8 cellular contexts compared by ENCODE assay signal in genomic region chr2:113273031-113273551, GRCh38. TPM values are rescaled to one million over a fixed set of nuclear protein-coding genes. Genes with fewer than 3 reads are reported as not detected.
DNase-seq lines count a peak whose midpoint lies in the region; ATAC-seq, FAIRE-seq and TF ChIP-seq lines count a peak whose summit lies in the region.

No MANE protein-coding gene starts in this region.

- ATAC-seq in A549 (peak; percentile 99), GM19324 (IDR thresholded peaks at IDR 0.05; ENCODE audit: low FRiP score, unreplicated experiment) (peak; percentile 60), T-helper 17 cell (peak; percentile 89), foreskin keratinocyte (peak; percentile 68), GM18909 (IDR thresholded peaks at IDR 0.05; ENCODE audit: poor library complexity, unreplicated experiment) (no peak)

- peak overlapping the region; percentile 48 for H3K4me2 ChIP-seq in A549

- no peaks in the 10 kb centered on the region for H3K9me3 ChIP-seq in A549
- H3K9me3 ChIP-seq in T-helper 17 cell (ENCODE audit: control insufficient read depth, low read length, poor library complexity, severe bottlenecking) = no peaks in the 10 kb centered on the region

- FAIRE-seq in A549 (lab: Jason Lieb, UNC) = no peak

- peak overlapping the region; percentile 51 to 65 for H3K27ac ChIP-seq in A549
- H3K27ac ChIP-seq in foreskin keratinocyte = no peak overlapping the region

- CTCF ChIA-PET in A549 (lab: Yijun Ruan, JAX) = interaction anchor here (0.6 to 2.7 kb wide), 8 partner anchors 8 to 193 kb away, joined by 3 to 8 read pairs (median 6); no protein-coding TSS in a partner anchor

- TF ChIP-seq POLR2A in A549 (IDR thresholded peaks at IDR 0.05; ENCODE audit: low read length) = no peak

- 32% methylated on average over 8 of the region's 8 CpGs for WGBS in A549 (ENCODE audit: missing lambda C conversion rate)

- TF ChIP-seq EP300 in A549 (IDR thresholded peaks at IDR 0.05) = no peak

- peak; percentile 53 to 68 for DNase-seq in A549 (ENCODE audit: low read depth in 1 of 2, low spot score in 1 of 2)
- DNase-seq in T-helper 17 cell = peak in 1 of 3 donors; percentile 14
- DNase-seq in foreskin keratinocyte = no peak
- no peak for DNase-seq in NCI-H510A (lab: John Stamatoyannopoulos, UW)
- no peak for DNase-seq in RPMI8226
- no peak for DNase-seq in HuH-7.5 (ENCODE audit: low spot score)

- TF ChIP-seq RAD21 in A549 (conservative IDR thresholded peaks at IDR 0.05 in 1 of 2, IDR thresholded peaks at IDR 0.05 in 1 of 2) = no peak

- TF ChIP-seq CTCF in A549 (IDR thresholded peaks at IDR 0.05) (no peak), foreskin keratinocyte (conservative IDR thresholded peaks at IDR 0.05) (peak; percentile 12)

- no peak overlapping the region for H3K27ac Mint-ChIP-seq in T-helper 17 cell

- peaks cover 2% of the 10 kb centered on the region for H3K36me3 Mint-ChIP-seq in T-helper 17 cell (ENCODE audit: low read depth)

- peaks cover 9% of the 10 kb centered on the region for H3K4me1 Mint-ChIP-seq in T-helper 17 cell

- POLR2A ChIA-PET in A549 (lab: Yijun Ruan, JAX) = interaction anchor here (0.8 kb wide), 1 partner anchor 32 kb away, joined by 3 read pairs; no protein-coding TSS in a partner anchor

- H3K4me1 ChIP-seq in A549 (peaks cover 32% of the 10 kb centered on the region), foreskin keratinocyte (no peaks in the 10 kb centered on the region)

- H3K27me3 Mint-ChIP-seq in T-helper 17 cell = peaks cover 68% of the 10 kb centered on the region

- no peak overlapping the region for H3K4me3 ChIP-seq in A549

- H3K4me3 Mint-ChIP-seq in T-helper 17 cell = no peak overlapping the region

- H3K27me3 ChIP-seq in foreskin keratinocyte = peaks cover 60% of the 10 kb centered on the region

TF ChIP-seq in A549, 52 proteins besides CTCF, POLR2A, EP300 and RAD21:
- no peak for TF ChIP-seq MYC (IDR thresholded peaks at IDR 0.05; ENCODE audit: borderline replicate concordance, low read length)
- TF ChIP-seq ELK1 (IDR thresholded peaks at IDR 0.05; ENCODE audit: low read depth, low read length) = no peak
- no peak for TF ChIP-seq KDM1A (IDR thresholded peaks at IDR 0.05; ENCODE audit: low read depth)
- no peak for TF ChIP-seq HMGXB4 (CRISPR knock-in tag; IDR thresholded peaks at IDR 0.05; ENCODE audit: borderline replicate concordance)
- no peak for TF ChIP-seq CEBPB (IDR thresholded peaks at IDR 0.05)
- no peak for TF ChIP-seq HOXB13 (CRISPR knock-in tag; IDR thresholded peaks at IDR 0.05; ENCODE audit: low read depth)
- no peak for TF ChIP-seq KDM5A (IDR thresholded peaks at IDR 0.05)
- TF ChIP-seq POLR2AphosphoS2 (conservative IDR thresholded peaks at IDR 0.05; ENCODE audit: low read length) = no peak
- TF ChIP-seq GATA3 (IDR thresholded peaks at IDR 0.05; ENCODE audit: borderline replicate concordance) = no peak
- no peak for TF ChIP-seq FOSB (CRISPR knock-in tag; IDR thresholded peaks at IDR 0.05)
- no peak for TF ChIP-seq RFX5 (IDR thresholded peaks at IDR 0.05)

RNA-seq across cellular contexts. Expression of gene PAX8, which starts 5.6 kb away (rescaled TPM):
- polyA plus RNA-seq in A549 (2011; rRNA removed) = 0.71 and 1.0 TPM in 2 replicates
- 0.54 and 0.66 TPM in 2 replicates for polyA plus RNA-seq in A549 (2012; cell fraction: cytosol; rRNA removed)
- polyA plus RNA-seq in A549 (2012; cell fraction: nucleus; rRNA removed) = 0.40 and 0.91 TPM in 2 replicates
- polyA plus RNA-seq in A549 (2017; fragmentation: RNase III; extraction: RNeasy Plus Mini Kit Qiagen cat#74134 plus additional on column Dnase treatment) = 0.81 to 1.7 TPM (median 1.5 TPM) in 3 replicates
- 1.0 and 1.7 TPM in 2 replicates for polyA minus RNA-seq in A549 (2011; rRNA and poly(A)+ RNA removed)
- total RNA-seq in T-helper 17 cell = 1 to 10 TPM in 1 of 2 donors, under 1 TPM in 1; 0.21 to 1.4 TPM
- total RNA-seq in foreskin keratinocyte = 5.6 and 7.0 TPM in 2 replicates
- polyA plus RNA-seq in foreskin keratinocyte = 4.5 and 5.7 TPM in 2 replicates

Comparison
In these comparisons a context has a peak if more than half of its experiments do, and no peak if none do; other contexts are left out.
1. DNase-seq: peak in A549 (2 of 2); none in foreskin keratinocyte (0 of 2), NCI-H510A (single experiment), RPMI8226 (single experiment) and HuH-7.5 (single experiment).